In genomic region chr6:154223296-154223695, GRCh38 we compare ENCODE assay signal across 11 cellular contexts.
"Had no signal": no experiment of that assay in that cellular context is flagged by ENCODE, and none has a peak within 500 bp of the region (broad histone marks: within the 10 kb centered on the region; RNA-seq: fewer than 3 reads in every experiment).

No MANE protein-coding gene starts in this region.

- H3K27me3 ChIP-seq: pancreas, stomach had no signal

- H3K4me3 ChIP-seq: pancreas, stomach, thoracic aorta had no signal

- FAIRE-seq: pancreas had no signal

- H3K9me3 ChIP-seq: pancreas, stomach, thoracic aorta had no signal

- H3K36me3 ChIP-seq: pancreas, thoracic aorta had no signal

- H3K4me1 ChIP-seq: pancreas, stomach had no signal

- H3K27ac ChIP-seq: pancreas, stomach, thoracic aorta had no signal

- ATAC-seq: pancreas had no signal

- DNase-seq: activated CD4-positive, alpha-beta T cell treated with anti-CD3 and anti-CD28 coated beads for 4 hours; activated CD8-positive, alpha-beta memory T cell treated with anti-CD3 and anti-CD28 coated beads for 24 hours; activated effector memory CD4-positive, alpha-beta T cell treated with anti-CD3 and anti-CD28 coated beads, Interleukin-2, amount 50 U/mL, for 16 hours; cortex of kidney; erythroblast; hippocampal formation; kidney glomerular epithelial cell; pancreas; stimulated activated CD4-positive, alpha-beta T cell treated with anti-CD3 and anti-CD28 coated beads, Interleukin-12 subunit alpha, Interleukin-12 subunit beta, amount 100 ng/mL, for 4 hours; stomach had no signal
